33 cellular contexts compared by ENCODE assay signal in genomic region chr19:14101003-14101545, GRCh38. TPM values are rescaled to one million over a fixed set of nuclear protein-coding genes. Genes with fewer than 3 reads are reported as not detected.
"Had no signal": no experiment of that assay in that cellular context is flagged by ENCODE, and none has a peak within 500 bp of the region (broad histone marks: within the 10 kb centered on the region; RNA-seq: fewer than 3 reads in every experiment).

No MANE protein-coding gene starts in this region.

- H3K27ac ChIP-seq: lower lobe of right lung, neural progenitor cell, pancreas, prostate gland, sigmoid colon, suprapubic skin, thoracic aorta, upper lobe of right lung had no signal

- H3K4me1 ChIP-seq: lower lobe of right lung, neural progenitor cell, pancreas, prostate gland, sigmoid colon, suprapubic skin, upper lobe of right lung had no signal

- H3K9me3 Mint-ChIP-seq: naive thymus-derived CD8-positive, alpha-beta T cell; nephron; neural progenitor cell; stimulated activated effector memory CD8-positive, alpha-beta T cell treated with anti-CD3 and anti-CD28 coated beads, Interleukin-12 subunit alpha, Interleukin-12 subunit beta, amount 100 ng/mL, for 72 hours; stimulated activated naive CD8-positive, alpha-beta T cell treated with anti-CD3 and anti-CD28 coated beads, Interleukin-15, Interleukin-2, amounts not matched to agents 100 ng/mL and 50 ng/mL, for 24 hours had no signal

- H3K4me1 Mint-ChIP-seq: naive thymus-derived CD8-positive, alpha-beta T cell; nephron; neural progenitor cell; stimulated activated effector memory CD8-positive, alpha-beta T cell treated with anti-CD3 and anti-CD28 coated beads, Interleukin-12 subunit alpha, Interleukin-12 subunit beta, amount 100 ng/mL, for 72 hours had no signal

- H3K4me3 Mint-ChIP-seq: naive thymus-derived CD8-positive, alpha-beta T cell; nephron; neural progenitor cell; stimulated activated effector memory CD8-positive, alpha-beta T cell treated with anti-CD3 and anti-CD28 coated beads, Interleukin-12 subunit alpha, Interleukin-12 subunit beta, amount 100 ng/mL, for 72 hours; stimulated activated naive CD8-positive, alpha-beta T cell treated with anti-CD3 and anti-CD28 coated beads, Interleukin-15, Interleukin-2, amounts not matched to agents 100 ng/mL and 50 ng/mL, for 24 hours had no signal

- H3K9ac ChIP-seq: neural progenitor cell had no signal

- DNase-seq: hippocampal formation; kidney glomerular epithelial cell; left cardiac atrium; lower lobe of right lung; mammary epithelial cell; mesenchymal stem cell; naive thymus-derived CD8-positive, alpha-beta T cell; pancreas; posterior cingulate gyrus; retina; sigmoid colon; small intestine; spleen; stimulated activated CD4-positive, alpha-beta T cell treated with anti-CD3 and anti-CD28 coated beads, Interleukin-4, amount 100 ng/mL, for 24 hours; stimulated activated naive CD4-positive, alpha-beta T cell; tibial artery; trophoblast cell; upper lobe of right lung had no signal

- H3K36me3 ChIP-seq: neural progenitor cell had no signal

- H3K4me3 ChIP-seq: lower lobe of right lung, neural progenitor cell, pancreas, prostate gland, sigmoid colon, spleen, suprapubic skin, thoracic aorta, tibial artery, upper lobe of right lung had no signal

- FAIRE-seq: keratinocyte, pancreas, small intestine, urothelium cell line had no signal

- H3K4me2 ChIP-seq: neural progenitor cell had no signal

- ATAC-seq: left cardiac atrium; left lobe of liver; lower lobe of right lung; naive thymus-derived CD8-positive, alpha-beta T cell; pancreas; right cardiac atrium; stimulated activated effector memory CD8-positive, alpha-beta T cell treated with anti-CD3 and anti-CD28 coated beads, Interleukin-12 subunit alpha, Interleukin-12 subunit beta, amount 100 ng/mL, for 72 hours; upper lobe of right lung had no signal

- H3K27ac Mint-ChIP-seq: nephron; neural progenitor cell; stimulated activated effector memory CD8-positive, alpha-beta T cell treated with anti-CD3 and anti-CD28 coated beads, Interleukin-12 subunit alpha, Interleukin-12 subunit beta, amount 100 ng/mL, for 72 hours; stimulated activated naive CD8-positive, alpha-beta T cell treated with anti-CD3 and anti-CD28 coated beads, Interleukin-15, Interleukin-2, amounts not matched to agents 100 ng/mL and 50 ng/mL, for 24 hours had no signal

- H2AFZ ChIP-seq: neural progenitor cell had no signal

- H3K27me3 Mint-ChIP-seq: naive thymus-derived CD8-positive, alpha-beta T cell; stimulated activated naive CD8-positive, alpha-beta T cell treated with anti-CD3 and anti-CD28 coated beads, Interleukin-15, Interleukin-2, amounts not matched to agents 100 ng/mL and 50 ng/mL, for 24 hours had no signal

- H3K27me3 ChIP-seq: neural progenitor cell, pancreas, sigmoid colon, spleen, suprapubic skin, tibial artery, upper lobe of right lung had no signal

- H3K9me3 ChIP-seq: lower lobe of right lung, pancreas, prostate gland, sigmoid colon, spleen, suprapubic skin, thoracic aorta, tibial artery, upper lobe of right lung had no signal

RNA-seq across cellular contexts. Expression of gene C19orf67, which starts 15.5 kb away (rescaled TPM):
- total RNA-seq: left cardiac atrium, left lobe of liver, lower lobe of right lung, mammary epithelial cell, mucosa of gallbladder, omental fat pad, pancreas, right cardiac atrium, sigmoid colon, subcutaneous adipose tissue, suprapubic skin, thoracic aorta, upper lobe of right lung had no signal
- polyA plus RNA-seq: keratinocyte; liver; mammary epithelial cell; naive thymus-derived CD8-positive, alpha-beta T cell; pancreas; right cardiac atrium; small intestine; spleen had no signal
